Comparison of ENCODE assay signal across 9 cellular contexts in genomic region chr17:76493505-76494167, GRCh38. TPM values are rescaled to one million over a fixed set of nuclear protein-coding genes. Genes with fewer than 3 reads are reported as not detected.
DNase-seq lines count a peak whose midpoint lies in the region; ATAC-seq and TF ChIP-seq lines count a peak whose summit lies in the region.
"Had no signal": no experiment of that assay in that cellular context is flagged by ENCODE, and none has a peak within 500 bp of the region (broad histone marks: within the 10 kb centered on the region; RNA-seq: fewer than 3 reads in every experiment).

No MANE protein-coding gene starts in this region.

- peaks cover 19% of the 10 kb centered on the region for H3K4me1 ChIP-seq in Karpas-422 (ENCODE audit: low read length)
- H3K4me1 ChIP-seq in sigmoid colon, result peaks cover 0 to 14% (median 12%) of the 10 kb centered on the region in 4 donors

- no peak overlapping the region for H2AFZ ChIP-seq in Karpas-422 (ENCODE audit: low read length)

- WGBS in sigmoid colon, 2 donors, result 54 to 73% methylated on average over 21 of the region's 21 CpGs

- H3K79me2 ChIP-seq in Karpas-422 (ENCODE audit: low read length), result no peaks in the 10 kb centered on the region

- H3K9me3 ChIP-seq in Karpas-422 (ENCODE audit: low read length) (no peaks in the 10 kb centered on the region), sigmoid colon (no peaks in the 10 kb centered on the region)

- no peaks in the 10 kb centered on the region for H3K9me2 ChIP-seq in Karpas-422 (replicated peaks; ENCODE audit: insufficient read depth, low read length)

- H3K36me3 ChIP-seq in Karpas-422 (ENCODE audit: insufficient read depth, low read length) (no peaks in the 10 kb centered on the region), sigmoid colon (no peaks in the 10 kb centered on the region)

- no peak for TF ChIP-seq EP300 in sigmoid colon (IDR thresholded peaks at IDR 0.05)

- TF ChIP-seq CTCF in sigmoid colon (IDR thresholded peaks at IDR 0.05), result no peak

- no peak for TF ChIP-seq POLR2A in sigmoid colon (IDR thresholded peaks at IDR 0.05)

- H3K4me3 ChIP-seq in Karpas-422 (ENCODE audit: low read length), result no peak overlapping the region
- no peak overlapping the region for H3K4me3 ChIP-seq in sigmoid colon

- ATAC-seq in GM18907 (IDR thresholded peaks at IDR 0.05; ENCODE audit: unreplicated experiment) (peak; percentile 7), GM19397 (IDR thresholded peaks at IDR 0.05; ENCODE audit: unreplicated experiment) (no peak)

- intact Hi-C loops in sigmoid colon (cut with DNase I), result no loop called here

- DNase-seq in Karpas-422 (no peak), sigmoid colon (no peak), NCI-H2171 treated with DMSO at 0.1 percent for 48 hours (lab: John Stamatoyannopoulos, UW) (no peak), OCI-M1 (lab: John Stamatoyannopoulos, UW) (no peak)
- no peak for DNase-seq in stimulated activated CD4-positive, alpha-beta T cell treated with anti-CD3 and anti-CD28 coated beads, Interleukin-4, amount 100 ng/mL, for 4 hours

- H3K27me3 ChIP-seq in Karpas-422 (ENCODE audit: low read length), result no peaks in the 10 kb centered on the region
- H3K27me3 ChIP-seq in sigmoid colon, result no peaks in the 10 kb centered on the region

- no peak overlapping the region for H3K27ac ChIP-seq in Karpas-422 (ENCODE audit: low read length)
- H3K27ac ChIP-seq in cingulate gyrus (ENCODE audit: low read depth, low read length), result peak overlapping the region; percentile 54
- H3K27ac ChIP-seq in sigmoid colon, result peak overlapping the region; percentile 55 to 70 (median 65)

- H3K4me2 ChIP-seq in Karpas-422 (ENCODE audit: low read depth, low read length, poor library complexity, severe bottlenecking), result peak overlapping the region; percentile 36

- H3K9ac ChIP-seq in Karpas-422 (ENCODE audit: low read length), result peak overlapping the region; percentile 30; the same call in 1 of the 2 replicates

- H4K20me1 ChIP-seq in Karpas-422 (ENCODE audit: insufficient read depth, low read depth, low read length), result peaks cover 11% of the 10 kb centered on the region; the same call in 1 of the 2 replicates

RNA-seq across cellular contexts. Expression of gene RHBDF2, which starts 7.6 kb away (rescaled TPM):
- total RNA-seq in Karpas-422 (2014; rRNA removed; shearing (Covaris generic); ENCODE audit: low replicate concordance), result 5.1 and 5.4 TPM in 2 replicates
- total RNA-seq in sigmoid colon, result 10 to 100 TPM in 3 of 4 donors, 1 to 10 TPM in 1; 7.9 to 27.6 (median 12.5) TPM
- polyA plus RNA-seq in sigmoid colon, result 10 to 100 TPM in 1 of 3 donors, 1 to 10 TPM in 2; 1.2 to 35.7 (median 5.8) TPM

RNA-seq across cellular contexts. Expression of gene AANAT, which starts 26.2 kb away (rescaled TPM):
- not detected in 2 replicates for total RNA-seq in Karpas-422 (2014; rRNA removed; shearing (Covaris generic); ENCODE audit: low replicate concordance)
- total RNA-seq in sigmoid colon, result not detected
- under 1 TPM in 1 of 3 donors, not detected in 2; 0.12 TPM for polyA plus RNA-seq in sigmoid colon
- total RNA-seq: NCI-H460 had no signal

RNA-seq across cellular contexts. Expression of gene UBE2O, which starts 40.7 kb away (rescaled TPM):
- total RNA-seq in Karpas-422 (2014; rRNA removed; shearing (Covaris generic); ENCODE audit: low replicate concordance), result 10.5 and 19.9 TPM in 2 replicates
- total RNA-seq in sigmoid colon, result 10 to 100 TPM; 11.0 to 26.3 (median 16.1) TPM
- 10 to 100 TPM in 1 of 3 donors, 1 to 10 TPM in 2; 6.2 to 16.1 (median 6.6) TPM for polyA plus RNA-seq in sigmoid colon

RNA-seq across cellular contexts. Expression of gene CYGB, which starts 43.9 kb away (rescaled TPM):
- 0.07 TPM in 1 of 2 replicates, not detected in the other for total RNA-seq in Karpas-422 (2014; rRNA removed; shearing (Covaris generic); ENCODE audit: low replicate concordance)
- total RNA-seq in sigmoid colon, result 10 to 100 TPM; 18.6 to 33.4 (median 19.3) TPM
- 10 to 100 TPM in 2 of 3 donors, 1 to 10 TPM in 1; 9.7 to 25.8 (median 10.1) TPM for polyA plus RNA-seq in sigmoid colon

RNA-seq across cellular contexts. Expression of gene PRCD, which starts 46.2 kb away (rescaled TPM):
- 0.37 and 0.69 TPM in 2 replicates for total RNA-seq in Karpas-422 (2014; rRNA removed; shearing (Covaris generic); ENCODE audit: low replicate concordance)
- 1 to 10 TPM; 1.1 to 6.1 (median 3.6) TPM for total RNA-seq in sigmoid colon
- polyA plus RNA-seq in sigmoid colon, result 1 to 10 TPM in 2 of 3 donors, not detected in 1; 4.8 to 7.1 TPM
- total RNA-seq: NCI-H460 had no signal
